11 cellular contexts compared by ENCODE assay signal in the genomic region with DNA sequence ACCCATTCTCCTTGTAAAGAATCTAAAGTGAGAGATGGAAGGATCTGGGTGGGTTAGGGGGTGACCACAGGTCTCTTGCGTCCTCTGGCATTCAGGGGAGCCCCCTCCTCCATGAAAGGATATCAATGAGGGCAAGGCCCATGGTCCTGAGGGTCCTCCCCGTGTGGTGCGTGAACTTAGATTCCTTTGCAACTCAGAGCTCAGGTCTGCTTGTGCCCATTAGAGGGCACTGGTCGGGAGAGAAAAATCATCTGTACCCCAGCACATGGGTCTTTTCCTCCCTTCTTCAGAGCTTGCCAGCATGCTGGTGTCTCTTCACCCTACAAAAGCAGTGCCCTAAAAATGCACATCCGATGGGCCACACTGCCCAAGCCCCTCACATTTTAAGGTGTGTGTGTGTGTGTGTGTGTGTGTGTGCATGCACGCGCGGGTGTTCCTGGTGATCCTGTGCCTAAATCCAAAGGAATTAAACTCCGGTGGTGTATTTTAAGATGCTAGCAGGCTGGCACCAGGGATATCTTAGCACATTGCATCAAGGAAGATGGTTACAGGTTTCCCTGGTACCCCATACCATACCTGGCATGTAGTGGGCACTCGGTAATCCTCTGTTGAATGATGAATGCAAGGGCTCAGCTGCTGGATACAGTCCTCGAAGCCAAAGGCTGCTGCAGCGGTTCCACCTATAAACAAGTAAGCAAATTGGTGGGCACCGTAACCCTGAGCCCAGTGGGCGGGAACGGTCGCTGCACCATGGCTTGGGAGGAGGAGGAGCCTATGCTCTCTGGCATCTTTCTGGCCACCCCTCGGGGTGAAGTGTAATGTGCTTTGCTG. TPM values are rescaled to one million over a fixed set of nuclear protein-coding genes. Genes with fewer than 3 reads are reported as not detected.
DNase-seq lines count a peak whose midpoint lies in the region; ATAC-seq and TF ChIP-seq lines count a peak whose summit lies in the region.
"Had no signal": no experiment of that assay in that cellular context is flagged by ENCODE, and none has a peak within 500 bp of the region (broad histone marks: within the 10 kb centered on the region; RNA-seq: fewer than 3 reads in every experiment).

No MANE protein-coding gene starts in this region.

- ATAC-seq in left ventricle myocardium superior (no peak), upper lobe of right lung (no peak)

- H3K36me3 ChIP-seq in cardiac muscle cell: no peaks in the 10 kb centered on the region
- no peaks in the 10 kb centered on the region for H3K36me3 ChIP-seq in SK-N-SH (replicated peaks in 1 of 2; ENCODE audit: control insufficient read depth in 1 of 2, insufficient read depth in 2 of 2, low read length in 1 of 2)
- no peaks in the 10 kb centered on the region for H3K36me3 ChIP-seq in hepatocyte (replicated peaks; ENCODE audit: insufficient read depth, low read depth)
- no peaks in the 10 kb centered on the region for H3K36me3 ChIP-seq in upper lobe of right lung

- peak; percentile 39 for TF ChIP-seq CTCF in cardiac muscle cell (IDR thresholded peaks at IDR 0.05; ENCODE audit: low read depth, low read length)
- TF ChIP-seq CTCF in SK-N-SH (IDR thresholded peaks at IDR 0.05): peak; percentile 56
- peak; percentile 25 for TF ChIP-seq CTCF in hepatocyte (IDR thresholded peaks at IDR 0.05; ENCODE audit: poor library complexity)
- no peak for TF ChIP-seq CTCF in upper lobe of right lung (IDR thresholded peaks at IDR 0.05)

- peak; percentile 28 for TF ChIP-seq RAD21 in SK-N-SH (IDR thresholded peaks at IDR 0.05; ENCODE audit: low read length)

- TF ChIP-seq EP300 in SK-N-SH (IDR thresholded peaks at IDR 0.05; ENCODE audit: borderline replicate concordance in 1 of 2, low read depth in 1 of 2, low read length in 1 of 2): no peak; a peak in 1 of 4 replicates

- H2AFZ ChIP-seq in SK-N-SH (ENCODE audit: low read depth): no peak overlapping the region
- no peak overlapping the region for H2AFZ ChIP-seq in hepatocyte

- DNase-seq in cardiac muscle cell (ENCODE audit: low read depth in 1 of 2, low spot score in 1 of 2) (no peak), left ventricle myocardium superior (no peak), SK-N-SH (peak; percentile 66), hepatocyte (ENCODE audit: low spot score) (no peak), upper lobe of right lung (peak; percentile 40), activated gamma-delta T cell (lab: John Stamatoyannopoulos, UW) (no peak), SK-N-DZ (ENCODE audit: low spot score) (no peak)
- DNase-seq in activated CD8-positive, alpha-beta memory T cell treated with anti-CD3 and anti-CD28 coated beads for 24 hours: no peak
- DNase-seq: CD4-positive, CD25-positive, alpha-beta regulatory T cell; GOT3; T-helper 2 cell had no signal

- intact Hi-C loops in left ventricle myocardium superior (cut with micrococcal nuclease) (no loop called here), upper lobe of right lung (cut with DNase I) (no loop called here)

- H3K9me3 ChIP-seq in cardiac muscle cell (ENCODE audit: low read depth): no peaks in the 10 kb centered on the region
- H3K9me3 ChIP-seq in SK-N-SH: no peaks in the 10 kb centered on the region
- no peaks in the 10 kb centered on the region for H3K9me3 ChIP-seq in hepatocyte (ENCODE audit: low read depth)
- no peaks in the 10 kb centered on the region for H3K9me3 ChIP-seq in upper lobe of right lung

- POLR2A ChIA-PET in SK-N-SH (lab: Yijun Ruan, JAX): interaction anchor here (0.7 to 2.0 kb wide), 5 partner anchors 8 to 44 kb away, joined by 3 to 11 read pairs (median 4); partner anchors contain the start of gene CANT1

- no peaks in the 10 kb centered on the region for H3K9me2 ChIP-seq in SK-N-SH
- no peaks in the 10 kb centered on the region for H3K9me2 ChIP-seq in hepatocyte (replicated peaks; ENCODE audit: insufficient read depth)

- H3K79me2 ChIP-seq in SK-N-SH (ENCODE audit: insufficient read depth) (no peaks in the 10 kb centered on the region), hepatocyte (no peaks in the 10 kb centered on the region)

- no peaks in the 10 kb centered on the region for H3F3A ChIP-seq in SK-N-SH (replicated peaks; ENCODE audit: insufficient read depth)

- H3K4me1 ChIP-seq in cardiac muscle cell (ENCODE audit: low read depth): peaks cover 40% of the 10 kb centered on the region
- H3K4me1 ChIP-seq in SK-N-SH (ENCODE audit: control insufficient read depth in 1 of 2, insufficient read depth in 2 of 2, low read depth in 1 of 2, low read length in 1 of 2): peaks cover 33 to 60% of the 10 kb centered on the region in 2 experiments
- H3K4me1 ChIP-seq in hepatocyte (ENCODE audit: insufficient read depth): peaks cover 37% of the 10 kb centered on the region
- H3K4me1 ChIP-seq in upper lobe of right lung: peaks cover 39% of the 10 kb centered on the region

- WGBS in SK-N-SH (ENCODE audit: low lambda C conversion rate): 78% methylated on average over 13 of the region's 17 CpGs
- 83% methylated on average over 17 of the region's 17 CpGs for WGBS in hepatocyte (ENCODE audit: low lambda C conversion rate, missing lambda C conversion rate)

- peak overlapping the region; percentile 72 for H3K4me2 ChIP-seq in SK-N-SH
- peak overlapping the region; percentile 67 for H3K4me2 ChIP-seq in hepatocyte

- H3K27me3 ChIP-seq in cardiac muscle cell (peaks cover 21% of the 10 kb centered on the region), SK-N-SH (ENCODE audit: insufficient read depth) (no peaks in the 10 kb centered on the region), hepatocyte (no peaks in the 10 kb centered on the region), upper lobe of right lung (no peaks in the 10 kb centered on the region)

- CTCF ChIA-PET in SK-N-SH (lab: Yijun Ruan, JAX): interaction anchor here (0.5 to 22.0 kb wide), 19 partner anchors 10 to 760 kb away, joined by 3 to 405 read pairs (median 6); partner anchors contain the start of gene LGALS3BP

- H3K27ac ChIP-seq in cardiac muscle cell (no peak overlapping the region), SK-N-SH (ENCODE audit: low read depth in 2 of 2, low read length in 1 of 2) (peak overlapping the region; percentile 51 to 92; a peak in 3 of 4 replicates), hepatocyte (no peak overlapping the region), upper lobe of right lung (peak overlapping the region; percentile 77)

- H3K4me3 ChIP-seq in cardiac muscle cell (no peak overlapping the region), SK-N-SH (ENCODE audit: low read depth in 2 of 2, low read length in 1 of 2) (no peak overlapping the region), hepatocyte (no peak overlapping the region), upper lobe of right lung (no peak overlapping the region)

- no peaks in the 10 kb centered on the region for H4K20me1 ChIP-seq in SK-N-SH (ENCODE audit: insufficient read depth)
- no peaks in the 10 kb centered on the region for H4K20me1 ChIP-seq in hepatocyte (ENCODE audit: insufficient read depth, poor library complexity, severe bottlenecking)

- no peak overlapping the region for H3K9ac ChIP-seq in SK-N-SH

TF ChIP-seq in SK-N-SH, 30 proteins besides CTCF, POLR2A, EP300 and RAD21 (continues in another document):
- TF ChIP-seq JUND (IDR thresholded peaks at IDR 0.05) (no peak), TAF1 (IDR thresholded peaks at IDR 0.05; ENCODE audit: borderline replicate concordance, low read depth, low read length) (no peak), MXI1 (IDR thresholded peaks at IDR 0.05; ENCODE audit: low read depth, low read length) (no peak)

RNA-seq across cellular contexts. Expression of gene C1QTNF1, which starts 4.7 kb away (rescaled TPM):
- total RNA-seq in cardiac muscle cell: 12.5 and 16.4 TPM in 2 replicates
- 6.8 and 10.2 TPM in 2 replicates for polyA plus RNA-seq in cardiac muscle cell
- total RNA-seq in left ventricle myocardium superior: 247 TPM
- polyA plus RNA-seq in SK-N-SH (2012; rRNA removed): 11.6 and 14.3 TPM in 2 replicates
- 5.3 and 10.0 TPM in 2 replicates for polyA plus RNA-seq in SK-N-SH (2012; cell fraction: cytosol; rRNA removed)
- polyA plus RNA-seq in SK-N-SH (2012; cell fraction: nucleus; rRNA removed): 9.1 and 10.1 TPM in 2 replicates
- total RNA-seq in hepatocyte: 9.5 and 12.8 TPM in 2 replicates
- polyA plus RNA-seq in hepatocyte: 13.3 and 14.7 TPM in 2 replicates
- 28.3 TPM for total RNA-seq in upper lobe of right lung
- polyA plus RNA-seq in SK-N-DZ (2014; cell fraction: cytosol; rRNA removed): 0.12 TPM in 1 of 2 replicates, not detected in the other
- polyA plus RNA-seq in SK-N-DZ (2014; cell fraction: nucleus; rRNA removed): not detected in 2 replicates
- total RNA-seq: CD4-positive, CD25-positive, alpha-beta regulatory T cell had no signal
- polyA plus RNA-seq: CD4-positive, CD25-positive, alpha-beta regulatory T cell had no signal

RNA-seq across cellular contexts. Expression of gene CANT1, which starts 19.1 kb away (rescaled TPM):
- total RNA-seq in cardiac muscle cell (55.3 and 55.9 TPM in 2 replicates), left ventricle myocardium superior (28.2 TPM), hepatocyte (32.8 and 36.1 TPM in 2 replicates), upper lobe of right lung (59.6 TPM)
- polyA plus RNA-seq in cardiac muscle cell (33.6 and 45.8 TPM in 2 replicates), SK-N-SH (2012; rRNA removed) (83.8 and 87.4 TPM in 2 replicates), hepatocyte (33.0 and 34.1 TPM in 2 replicates)
- polyA plus RNA-seq in SK-N-SH (2012; cell fraction: cytosol; rRNA removed): 47.2 and 67.5 TPM in 2 replicates
- 55.9 and 68.2 TPM in 2 replicates for polyA plus RNA-seq in SK-N-SH (2012; cell fraction: nucleus; rRNA removed)
- 37.9 and 56.5 TPM in 2 replicates for polyA plus RNA-seq in SK-N-DZ (2014; cell fraction: cytosol; rRNA removed)
- 15.8 and 20.8 TPM in 2 replicates for polyA plus RNA-seq in SK-N-DZ (2014; cell fraction: nucleus; rRNA removed)

RNA-seq across cellular contexts. Expression of gene ENGASE, which starts 45.9 kb away (rescaled TPM):
- total RNA-seq in cardiac muscle cell (29.5 and 69.8 TPM in 2 replicates), left ventricle myocardium superior (32.8 TPM), hepatocyte (17.5 and 34.0 TPM in 2 replicates), upper lobe of right lung (58.2 TPM)
- polyA plus RNA-seq in cardiac muscle cell (48.8 and 56.1 TPM in 2 replicates), SK-N-SH (2012; rRNA removed) (30.1 and 30.4 TPM in 2 replicates), hepatocyte (24.4 and 46.2 TPM in 2 replicates)
- polyA plus RNA-seq in SK-N-SH (2012; cell fraction: cytosol; rRNA removed): 4.5 and 7.0 TPM in 2 replicates
- 252 and 275 TPM in 2 replicates for polyA plus RNA-seq in SK-N-SH (2012; cell fraction: nucleus; rRNA removed)
- 8.2 and 10.9 TPM in 2 replicates for polyA plus RNA-seq in SK-N-DZ (2014; cell fraction: cytosol; rRNA removed)
- polyA plus RNA-seq in SK-N-DZ (2014; cell fraction: nucleus; rRNA removed): 146 and 181 TPM in 2 replicates

RNA-seq across cellular contexts. Expression of gene LGALS3BP, which starts 49.0 kb away (rescaled TPM):
- total RNA-seq in cardiac muscle cell (178 and 185 TPM in 2 replicates), left ventricle myocardium superior (822 TPM), hepatocyte (224 and 305 TPM in 2 replicates), upper lobe of right lung (405 TPM)
- polyA plus RNA-seq in cardiac muscle cell (181 and 213 TPM in 2 replicates), SK-N-SH (2012; rRNA removed) (272 and 579 TPM in 2 replicates), hepatocyte (787 and 811 TPM in 2 replicates)
- polyA plus RNA-seq in SK-N-SH (2012; cell fraction: cytosol; rRNA removed): 169 and 266 TPM in 2 replicates
- 757 and 838 TPM in 2 replicates for polyA plus RNA-seq in SK-N-SH (2012; cell fraction: nucleus; rRNA removed)
- polyA plus RNA-seq in SK-N-DZ (2014; cell fraction: cytosol; rRNA removed): 32.5 and 46.0 TPM in 2 replicates
- 37.6 and 66.3 TPM in 2 replicates for polyA plus RNA-seq in SK-N-DZ (2014; cell fraction: nucleus; rRNA removed)

Comparison
In these comparisons a context has a peak if more than half of its experiments do, and no peak if none do; other contexts are left out.
1. DNase-seq: peak in SK-N-SH (single experiment) and upper lobe of right lung (single experiment); none in cardiac muscle cell (0 of 2), left ventricle myocardium superior (single experiment), hepatocyte (single experiment), activated gamma-delta T cell (single experiment), SK-N-DZ (single experiment) and activated CD8-positive, alpha-beta memory T cell treated with anti-CD3 and anti-CD28 coated beads for 24 hours (single experiment).
2. H3K27ac ChIP-seq: peak in SK-N-SH (2 of 2) and upper lobe of right lung (single experiment); none in cardiac muscle cell (single experiment) and hepatocyte (single experiment).